8 cellular contexts compared by ENCODE assay signal in genomic region chr12:92030618-92031017, GRCh38.
DNase-seq lines count a peak whose midpoint lies in the region; FAIRE-seq and TF ChIP-seq lines count a peak whose summit lies in the region.

No MANE protein-coding gene starts in this region.

- H3K27me3 ChIP-seq in GM23248 (replicated peaks; ENCODE audit: insufficient read depth) = no peaks in the 10 kb centered on the region
- H3K27me3 ChIP-seq in Peyer's patch = no peaks in the 10 kb centered on the region
- H3K27me3 ChIP-seq in neutrophil = no peaks in the 10 kb centered on the region

- H3K4me3 ChIP-seq in GM23248 (no peak overlapping the region), Peyer's patch (no peak overlapping the region), cardiac fibroblast (replicated peaks in 1 of 2; ENCODE audit: low read depth in 2 of 2, low read length in 2 of 2) (no peak overlapping the region), neutrophil (ENCODE audit: low read depth in 1 of 2, low read length in 1 of 2) (peak overlapping the region in 1 of 2 experiments; percentile 5)

- no peak overlapping the region for H3K4me2 ChIP-seq in GM23248 (ENCODE audit: unreplicated experiment)

- H3K9me3 Mint-ChIP-seq in HFFc6 = no peaks in the 10 kb centered on the region; the same call in 1 of the 2 replicates

- H3K4me1 ChIP-seq in GM23248 (ENCODE audit: insufficient read depth) (peaks cover 12% of the 10 kb centered on the region), Peyer's patch (peaks cover 0 to 21% (median 10%) of the 10 kb centered on the region in 4 donors), neutrophil (ENCODE audit: control insufficient read depth in 1 of 2, insufficient read depth in 1 of 2, low read depth in 1 of 2, low read length in 1 of 2) (peaks cover 25 to 28% of the 10 kb centered on the region in 2 experiments)

- TF ChIP-seq POLR2A in GM12892 (IDR thresholded peaks at IDR 0.05; ENCODE audit: low read depth, low read length) (no peak), Peyer's patch (IDR thresholded peaks at IDR 0.05) (peak in 1 of 2 donors; percentile 53)

- no peaks in the 10 kb centered on the region for H3K9me2 ChIP-seq in GM23248 (ENCODE audit: insufficient read depth)

- in situ Hi-C loops in GM23248 (cut with MboI) = no loop called here

- H4K20me1 ChIP-seq in GM23248 (ENCODE audit: insufficient read depth) = no peaks in the 10 kb centered on the region

- FAIRE-seq in GM12892 (lab: Jason Lieb, UNC) = peak; percentile 97

- H3K4me1 Mint-ChIP-seq in HFFc6 (ENCODE audit: low read depth) = peaks cover 31% of the 10 kb centered on the region

- H3K36me3 Mint-ChIP-seq in HFFc6 (ENCODE audit: low read depth) = no peaks in the 10 kb centered on the region

- no peak overlapping the region for H3K27ac Mint-ChIP-seq in HFFc6

- H3K36me3 ChIP-seq in GM23248 (ENCODE audit: low read depth) = no peaks in the 10 kb centered on the region
- H3K36me3 ChIP-seq in Peyer's patch = no peaks in the 10 kb centered on the region
- H3K36me3 ChIP-seq in neutrophil = no peaks in the 10 kb centered on the region

- H3K79me2 ChIP-seq in GM23248 (ENCODE audit: insufficient read depth) = no peaks in the 10 kb centered on the region

- no peaks in the 10 kb centered on the region for H3F3A ChIP-seq in GM23248 (ENCODE audit: insufficient read depth)

- DNase-seq in GM12892 (ENCODE audit: insufficient read length) = no peak
- DNase-seq in GM23248 = no peak
- DNase-seq in Peyer's patch = peak in 2 of 3 donors; percentile 81 to 92
- peak; percentile 73 to 76 for DNase-seq in cardiac fibroblast (ENCODE audit: low read depth in 2 of 2)
- no peak for DNase-seq in iPS-NIHi7 (ENCODE audit: extremely low spot score)
- no peak for DNase-seq in NCI-H526 (lab: John Stamatoyannopoulos, UW)
- DNase-seq in HFFc6 = no peak

- H3K27ac ChIP-seq in GM23248 (no peak overlapping the region), Peyer's patch (peak overlapping the region; percentile 76 to 85 (median 81)), neutrophil (peak overlapping the region; percentile 66)

- H3K9me3 ChIP-seq in GM23248 (ENCODE audit: low read depth) (no peaks in the 10 kb centered on the region), Peyer's patch (no peaks in the 10 kb centered on the region), neutrophil (no peaks in the 10 kb centered on the region)

- H3K27me3 Mint-ChIP-seq in HFFc6 (ENCODE audit: insufficient read depth) = no peaks in the 10 kb centered on the region; the same call in 1 of the 2 replicates

- TF ChIP-seq CTCF in Peyer's patch (IDR thresholded peaks at IDR 0.05) (peak in 1 of 6 experiments; percentile 14), cardiac fibroblast (IDR thresholded peaks at IDR 0.05; ENCODE audit: low read depth, low read length) (no peak), neutrophil (IDR thresholded peaks at IDR 0.05) (no peak), HFFc6 (IDR thresholded peaks at IDR 0.05) (no peak)

- WGBS in GM23248 (ENCODE audit: low coverage in 1 of 2, low lambda C conversion rate in 2 of 2, missing lambda C conversion rate in 2 of 2), 2 experiments = 56 to 61% methylated on average over 3 of the region's 3 CpGs

- no peak overlapping the region for H3K4me3 Mint-ChIP-seq in HFFc6

- no peak overlapping the region for H3K9ac ChIP-seq in GM23248

- 0 out of 2 replicates have a peak overlapping the region, but pooled peaks have one; percentile 27 for H2AFZ ChIP-seq in GM23248

Comparison
In these comparisons a context has a peak if more than half of its experiments do, and no peak if none do; other contexts are left out.
1. DNase-seq: peak in Peyer's patch (2 of 3) and cardiac fibroblast (2 of 2); none in GM12892 (single experiment), GM23248 (single experiment), iPS-NIHi7 (single experiment), NCI-H526 (0 of 2) and HFFc6 (single experiment).